ENCODE assay signal across 8 cellular contexts in the genomic region with DNA sequence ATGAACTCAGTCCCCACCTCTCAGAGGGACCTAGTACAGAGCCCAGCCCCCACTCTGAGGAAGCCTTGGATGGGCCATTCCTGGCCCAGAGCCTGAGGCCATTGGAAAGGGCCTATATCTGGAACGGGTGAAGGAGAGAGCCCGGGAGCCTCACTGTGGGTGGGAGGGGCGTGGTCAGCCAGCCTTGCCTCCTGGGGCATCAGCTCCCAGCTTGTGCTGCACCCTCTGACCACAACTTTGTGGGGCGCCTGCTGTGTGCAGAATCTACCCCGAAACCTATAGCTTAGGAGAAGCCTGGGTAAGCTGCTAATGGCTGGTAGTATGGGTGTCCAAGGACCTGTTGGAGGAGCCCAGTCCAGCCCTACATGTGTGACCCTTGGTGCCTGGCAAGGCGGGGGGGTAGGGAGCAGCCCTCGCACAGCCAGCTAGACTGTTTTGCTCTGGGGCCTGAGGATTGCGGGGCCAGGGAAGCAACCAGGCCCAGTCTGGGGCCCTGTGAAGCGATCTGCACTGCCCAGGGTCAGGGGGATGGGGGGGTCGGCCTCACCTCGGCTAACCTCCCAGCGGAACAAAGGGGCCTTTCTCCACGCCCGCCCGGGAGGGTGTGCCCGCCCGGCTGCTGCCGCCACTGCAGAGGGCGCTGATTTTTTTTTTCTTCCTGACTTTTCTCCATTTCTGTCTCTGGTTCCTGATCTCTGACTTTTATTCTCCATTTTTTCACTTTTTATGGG. TPM values are rescaled to one million over a fixed set of nuclear protein-coding genes. Genes with fewer than 3 reads are reported as not detected.
DNase-seq lines count a peak whose midpoint lies in the region; ATAC-seq and TF ChIP-seq lines count a peak whose summit lies in the region.

No MANE protein-coding gene starts in this region.

- intact Hi-C loops in natural killer cell (cut with micrococcal nuclease) (no loop called here), aorta (cut with DNase I) (loop anchor here in 1 of 2 donors (2.0 to 5.0 kb wide), 3 partner anchors 28 to 63 kb away; a partner anchor contains a TSS)

- no peaks in the 10 kb centered on the region for H3K9me3 Mint-ChIP-seq in natural killer cell
- H3K9me3 Mint-ChIP-seq in natural killer cell treated with Interleukin-12 subunit alpha and Interleukin-12 subunit beta and Interleukin-15 and Interleukin-18, amount 100 ng/mL, for 72 hours: no peaks in the 10 kb centered on the region
- no peaks in the 10 kb centered on the region for H3K9me3 Mint-ChIP-seq in activated naive CD4-positive, alpha-beta T cell treated with anti-CD3 and anti-CD28 coated beads, Interleukin-2, amount 50 U/mL, for 72 hours

- H3K27me3 ChIP-seq in brain microvascular endothelial cell (replicated peaks): no peaks in the 10 kb centered on the region
- no peaks in the 10 kb centered on the region for H3K27me3 ChIP-seq in aorta (ENCODE audit: control insufficient read depth in 1 of 2, insufficient read depth in 2 of 2, low read length in 1 of 2)

- H3K36me3 ChIP-seq in brain microvascular endothelial cell (replicated peaks): no peaks in the 10 kb centered on the region
- H3K36me3 ChIP-seq in aorta (ENCODE audit: control insufficient read depth in 1 of 2, insufficient read depth in 2 of 2, low read length in 1 of 2): no peaks in the 10 kb centered on the region

- peak overlapping the region in 1 of 2 donors; percentile 81 for H3K27ac Mint-ChIP-seq in natural killer cell
- no peak overlapping the region for H3K27ac Mint-ChIP-seq in natural killer cell treated with Interleukin-12 subunit alpha and Interleukin-12 subunit beta and Interleukin-15 and Interleukin-18, amount 100 ng/mL, for 72 hours
- H3K27ac Mint-ChIP-seq in activated naive CD4-positive, alpha-beta T cell treated with anti-CD3 and anti-CD28 coated beads, Interleukin-2, amount 50 U/mL, for 72 hours: no peak overlapping the region

- H3K9me3 ChIP-seq in aorta (ENCODE audit: control insufficient read depth, low read length): no peaks in the 10 kb centered on the region

- DNase-seq in natural killer cell (no peak), brain microvascular endothelial cell (no peak), medulla oblongata (ENCODE audit: extremely low spot score) (peak; percentile 74), aorta (peak; percentile 81 to 87), cortex of kidney (lab: John Stamatoyannopoulos, UW) (no peak)
- DNase-seq in natural killer cell treated with Interleukin-12 subunit alpha and Interleukin-12 subunit beta and Interleukin-15 and Interleukin-18, amount 100 ng/mL, for 72 hours (ENCODE audit: low spot score): no peak
- DNase-seq in activated naive CD4-positive, alpha-beta T cell treated with anti-CD3 and anti-CD28 coated beads, Interleukin-2, amount 50 U/mL, for 72 hours (ENCODE audit: low spot score in 2 of 2): no peak

- peaks cover 14 to 25% of the 10 kb centered on the region in 2 donors for H3K27me3 Mint-ChIP-seq in natural killer cell (ENCODE audit: low read depth in 2 of 2)
- peaks cover 14 to 23% of the 10 kb centered on the region in 2 donors for H3K27me3 Mint-ChIP-seq in natural killer cell treated with Interleukin-12 subunit alpha and Interleukin-12 subunit beta and Interleukin-15 and Interleukin-18, amount 100 ng/mL, for 72 hours

- in situ Hi-C loops in brain microvascular endothelial cell (cut with HindIII; ENCODE audit: low pct_ligation_motif_present, low sequenced_read_pairs): no loop called here

- H3K4me3 ChIP-seq in brain microvascular endothelial cell (ENCODE audit: low read depth, low read length): peak overlapping the region; percentile 53
- no peak overlapping the region for H3K4me3 ChIP-seq in aorta (ENCODE audit: low read length in 2 of 2)

- H3K27ac ChIP-seq in brain microvascular endothelial cell (no peak overlapping the region), aorta (ENCODE audit: low read depth in 1 of 2, low read length in 2 of 2) (peak overlapping the region in 1 of 2 donors; percentile 65)

- H3K4me1 ChIP-seq in aorta (ENCODE audit: control insufficient read depth in 1 of 2, insufficient read depth in 2 of 2, low read length in 2 of 2): peaks cover 2 to 5% of the 10 kb centered on the region in 2 donors

- H3K4me1 Mint-ChIP-seq in natural killer cell: peaks cover 6 to 11% of the 10 kb centered on the region in 2 donors
- H3K4me1 Mint-ChIP-seq in natural killer cell treated with Interleukin-12 subunit alpha and Interleukin-12 subunit beta and Interleukin-15 and Interleukin-18, amount 100 ng/mL, for 72 hours (ENCODE audit: low read depth in 2 of 2): peaks cover 5 to 7% of the 10 kb centered on the region in 2 donors

- ATAC-seq in natural killer cell (no peak), aorta (ENCODE audit: low FRiP score) (peak; percentile 1), GM19395 (IDR thresholded peaks at IDR 0.05; ENCODE audit: unreplicated experiment) (no peak)
- no peak for ATAC-seq in natural killer cell treated with Interleukin-12 subunit alpha and Interleukin-12 subunit beta and Interleukin-15 and Interleukin-18, amount 100 ng/mL, for 72 hours
- ATAC-seq in activated naive CD4-positive, alpha-beta T cell treated with anti-CD3 and anti-CD28 coated beads, Interleukin-2, amount 50 U/mL, for 72 hours: no peak

- H3K36me3 Mint-ChIP-seq in natural killer cell: no peaks in the 10 kb centered on the region
- no peaks in the 10 kb centered on the region for H3K36me3 Mint-ChIP-seq in natural killer cell treated with Interleukin-12 subunit alpha and Interleukin-12 subunit beta and Interleukin-15 and Interleukin-18, amount 100 ng/mL, for 72 hours
- H3K36me3 Mint-ChIP-seq in activated naive CD4-positive, alpha-beta T cell treated with anti-CD3 and anti-CD28 coated beads, Interleukin-2, amount 50 U/mL, for 72 hours: no peaks in the 10 kb centered on the region

- H3K4me3 Mint-ChIP-seq in natural killer cell: peak overlapping the region; percentile 85
- no peak overlapping the region for H3K4me3 Mint-ChIP-seq in natural killer cell treated with Interleukin-12 subunit alpha and Interleukin-12 subunit beta and Interleukin-15 and Interleukin-18, amount 100 ng/mL, for 72 hours

- WGBS in aorta, 2 donors: 6 to 9% methylated on average over 18 to 19 of the region's 19 CpGs

- TF ChIP-seq CTCF in natural killer cell (IDR thresholded peaks at IDR 0.05) (no peak), brain microvascular endothelial cell (IDR thresholded peaks at IDR 0.05; ENCODE audit: low read depth, low read length, missing control alignments) (no peak)

RNA-seq across cellular contexts. Expression of a gene that starts 42.3 kb away (rescaled TPM):
- total RNA-seq in natural killer cell: 1 to 10 TPM; 2.0 to 7.7 (median 6.7) TPM
- total RNA-seq in natural killer cell treated with Interleukin-12 subunit alpha and Interleukin-12 subunit beta and Interleukin-15 and Interleukin-18, amount 100 ng/mL, for 72 hours: 1 to 10 TPM in 1 of 2 donors, under 1 TPM in 1; 0.86 to 1.4 TPM
- total RNA-seq in aorta: 10 to 100 TPM in 1 of 2 donors, 1 to 10 TPM in 1; 8.7 to 28.6 TPM
- 1 to 10 TPM; 7.3 to 9.3 TPM for polyA plus RNA-seq in aorta
- total RNA-seq in activated naive CD4-positive, alpha-beta T cell treated with anti-CD3 and anti-CD28 coated beads, Interleukin-2, amount 50 U/mL, for 72 hours: 1 to 10 TPM in 1 of 2 donors, under 1 TPM in 1; 0.71 to 3.2 TPM

RNA-seq across cellular contexts. Expression of a gene that starts 56.1 kb away (rescaled TPM):
- total RNA-seq in natural killer cell (10 to 100 TPM; 33.8 to 48.5 (median 42.2) TPM), aorta (10 to 100 TPM; 23.9 to 26.5 TPM)
- total RNA-seq in natural killer cell treated with Interleukin-12 subunit alpha and Interleukin-12 subunit beta and Interleukin-15 and Interleukin-18, amount 100 ng/mL, for 72 hours: 100 to 1,000 TPM in 1 of 2 donors, 10 to 100 TPM in 1; 54.6 to 120 TPM
- polyA plus RNA-seq in aorta: 10 to 100 TPM; 17.9 to 62.2 TPM
- total RNA-seq in activated naive CD4-positive, alpha-beta T cell treated with anti-CD3 and anti-CD28 coated beads, Interleukin-2, amount 50 U/mL, for 72 hours: 10 to 100 TPM; 65.5 to 82.4 TPM

RNA-seq across cellular contexts. Expression of a gene that starts 57.7 kb away (rescaled TPM):
- total RNA-seq in natural killer cell (10 to 100 TPM; 41.2 to 48.7 (median 43.4) TPM), aorta (10 to 100 TPM; 26.0 to 37.4 TPM)
- 100 to 1,000 TPM; 129 to 138 TPM for total RNA-seq in natural killer cell treated with Interleukin-12 subunit alpha and Interleukin-12 subunit beta and Interleukin-15 and Interleukin-18, amount 100 ng/mL, for 72 hours
- 1 to 10 TPM; 5.0 to 7.8 TPM for polyA plus RNA-seq in aorta
- total RNA-seq in activated naive CD4-positive, alpha-beta T cell treated with anti-CD3 and anti-CD28 coated beads, Interleukin-2, amount 50 U/mL, for 72 hours: 10 to 100 TPM; 56.0 to 67.0 TPM

Comparison
In these comparisons a context has a peak if more than half of its experiments do, and no peak if none do; other contexts are left out.
1. DNase-seq: peak in medulla oblongata (single experiment) and aorta (2 of 2); none in natural killer cell (single experiment), natural killer cell treated with Interleukin-12 subunit alpha and Interleukin-12 subunit beta and Interleukin-15 and Interleukin-18, amount 100 ng/mL, for 72 hours (single experiment), brain microvascular endothelial cell (single experiment), cortex of kidney (single experiment) and activated naive CD4-positive, alpha-beta T cell treated with anti-CD3 and anti-CD28 coated beads, Interleukin-2, amount 50 U/mL, for 72 hours (0 of 2).